ENCODE assay signal across 9 cellular contexts in genomic region chr1:2821970-2822620, GRCh38. TPM values are rescaled to one million over a fixed set of nuclear protein-coding genes. Genes with fewer than 3 reads are reported as not detected.
DNase-seq lines count a peak whose midpoint lies in the region; ATAC-seq and TF ChIP-seq lines count a peak whose summit lies in the region.
"Had no signal": no experiment of that assay in that cellular context is flagged by ENCODE, and none has a peak within 500 bp of the region (broad histone marks: within the 10 kb centered on the region; RNA-seq: fewer than 3 reads in every experiment).

No MANE protein-coding gene starts in this region.

- ATAC-seq in GM21737 (IDR thresholded peaks at IDR 0.05; ENCODE audit: unreplicated experiment) = no peak

- TF ChIP-seq CTCF in osteoblast (IDR thresholded peaks at IDR 0.05; ENCODE audit: extremely low read depth, low read depth, low read length) = peak; percentile 40

- H2BK5ac ChIP-seq in trophoblast cell (ENCODE audit: low read depth, low read length, poor library complexity) = no peak overlapping the region

- no peak overlapping the region for H3K18ac ChIP-seq in trophoblast cell (ENCODE audit: low read length)

- H2BK120ac ChIP-seq in trophoblast cell (ENCODE audit: insufficient read depth, low read length, poor library complexity) = no peak overlapping the region

- no peak overlapping the region for H2AK5ac ChIP-seq in trophoblast cell (ENCODE audit: low read length)

- H4K20me1 ChIP-seq in osteoblast (ENCODE audit: insufficient read depth, low read length) = no peaks in the 10 kb centered on the region

- H3K79me2 ChIP-seq in osteoblast (ENCODE audit: insufficient read depth, low read length) (no peaks in the 10 kb centered on the region), trophoblast cell (ENCODE audit: control insufficient read depth, insufficient read depth, low read length, poor library complexity) (no peaks in the 10 kb centered on the region)

- no peaks in the 10 kb centered on the region for H3K79me1 ChIP-seq in trophoblast cell (ENCODE audit: low read length)

- H3K14ac ChIP-seq in trophoblast cell (ENCODE audit: low read length) = no peak overlapping the region

- no peak overlapping the region for H4K8ac ChIP-seq in trophoblast cell (ENCODE audit: low read depth, low read length)

- H3K4me1 ChIP-seq in SJCRH30 = no peaks in the 10 kb centered on the region
- no peaks in the 10 kb centered on the region for H3K4me1 ChIP-seq in osteoblast (ENCODE audit: insufficient read depth, low read length)
- no peaks in the 10 kb centered on the region for H3K4me1 ChIP-seq in trophoblast cell (ENCODE audit: control insufficient read depth in 1 of 2, insufficient read depth in 2 of 2, low read length in 2 of 2)
- H3K4me1 ChIP-seq: Caco-2 had no signal

- H3K23ac ChIP-seq in trophoblast cell (ENCODE audit: low read length) = no peak overlapping the region

- no peak overlapping the region for H3K27ac ChIP-seq in SJCRH30
- H3K27ac ChIP-seq in caudate nucleus (ENCODE audit: low read depth, low read length) = no peak overlapping the region
- no peak overlapping the region for H3K27ac ChIP-seq in osteoblast (ENCODE audit: low read depth, low read length)
- H3K27ac ChIP-seq in trophoblast cell (ENCODE audit: low read depth, low read length) = no peak overlapping the region

- DNase-seq in NCI-H82 (lab: John Stamatoyannopoulos, UW) (peak; percentile 28), NCI-H82 treated with DMSO at 0.1 percent for 48 hours (lab: John Stamatoyannopoulos, UW; ENCODE audit: unreplicated experiment) (no peak), SJCRH30 (peak; percentile 42 to 60), caudate nucleus (lab: John Stamatoyannopoulos, UW) (peak in 32 of 61 donors; percentile 3 to 55 (median 12)), osteoblast (ENCODE audit: insufficient read length, low spot score, missing footprints) (peak; percentile 88), trophoblast cell (no peak), GDM1 (lab: John Stamatoyannopoulos, UW) (no peak)

- no CpG with 5 or more reads among the region's 29 CpGs for WGBS in trophoblast cell (ENCODE audit: extremely low coverage, insufficient coverage, insufficient read length)

- H3K4me2 ChIP-seq in osteoblast (ENCODE audit: insufficient read depth, low read length) (no peak overlapping the region), trophoblast cell (ENCODE audit: low read length) (no peak overlapping the region)

- H3K9me3 ChIP-seq in SJCRH30 (replicated peaks) (no peaks in the 10 kb centered on the region), osteoblast (ENCODE audit: low read depth, low read length) (no peaks in the 10 kb centered on the region), trophoblast cell (ENCODE audit: insufficient read depth, low read depth, low read length) (peaks cover 83% of the 10 kb centered on the region)
- H3K9me3 ChIP-seq: Caco-2 had no signal

- H2BK12ac ChIP-seq in trophoblast cell (ENCODE audit: low read length) = no peak overlapping the region

- H2AFZ ChIP-seq in osteoblast (ENCODE audit: low read length) (no peak overlapping the region), trophoblast cell (ENCODE audit: insufficient read depth, low read length, poor library complexity) (no peak overlapping the region)

- H3K4ac ChIP-seq in trophoblast cell (ENCODE audit: low read depth, low read length) = no peak overlapping the region

- H3K36me3 ChIP-seq in SJCRH30 (no peaks in the 10 kb centered on the region), osteoblast (ENCODE audit: insufficient read depth, low read length) (no peaks in the 10 kb centered on the region), trophoblast cell (ENCODE audit: control insufficient read depth in 1 of 2, insufficient read depth in 2 of 2, low read length in 2 of 2) (no peaks in the 10 kb centered on the region)

- no peak overlapping the region for H4K91ac ChIP-seq in trophoblast cell (ENCODE audit: low read depth, low read length)

- H4K12ac ChIP-seq in trophoblast cell (ENCODE audit: low read depth, low read length) = no peak overlapping the region

- H3K4me3 ChIP-seq in SJCRH30 (no peak overlapping the region), osteoblast (ENCODE audit: insufficient read depth, low read length) (no peak overlapping the region), trophoblast cell (ENCODE audit: low read depth, low read length) (no peak overlapping the region)

- no peak overlapping the region for H3K9ac ChIP-seq in trophoblast cell (ENCODE audit: low read length)

- H3K27me3 ChIP-seq in SJCRH30 (peaks cover 31% of the 10 kb centered on the region), osteoblast (ENCODE audit: insufficient read depth, low read length) (no peaks in the 10 kb centered on the region), trophoblast cell (ENCODE audit: insufficient read depth, low read length) (no peaks in the 10 kb centered on the region)

RNA-seq across cellular contexts. Expression of gene TTC34, which starts 20.6 kb away (rescaled TPM):
- total RNA-seq in SJCRH30 (2014; rRNA removed; shearing (Covaris generic)) = 0.33 and 0.38 TPM in 2 replicates
- 0.29 and 0.36 TPM in 2 replicates for total RNA-seq in osteoblast
- polyA plus RNA-seq in trophoblast cell (2013) = 0.05 and 0.07 TPM in 2 replicates

Comparison
In these comparisons a context has a peak if more than half of its experiments do, and no peak if none do; other contexts are left out.
1. DNase-seq: peak in NCI-H82 (single experiment), SJCRH30 (2 of 2), caudate nucleus (32 of 61) and osteoblast (single experiment); none in NCI-H82 treated with DMSO at 0.1 percent for 48 hours (single experiment), trophoblast cell (0 of 2) and GDM1 (single experiment).